Comparison of ENCODE assay signal across 29 cellular contexts in genomic region chr5:53980061-53980460, GRCh38.
"Had no signal": no experiment of that assay in that cellular context is flagged by ENCODE, and none has a peak within 500 bp of the region (broad histone marks: within the 10 kb centered on the region; RNA-seq: fewer than 3 reads in every experiment).

No MANE protein-coding gene starts in this region.

- H3K4me3 ChIP-seq: colonic mucosa, coronary artery, dorsolateral prefrontal cortex, esophagus muscularis mucosa, esophagus squamous epithelium, gastrocnemius medialis, gastroesophageal sphincter, heart left ventricle, heart right ventricle had no signal

- H3K4me3 Mint-ChIP-seq: dendritic cell treated with granulocyte-macrophage colony-stimulating factor and Interleukin-4, amounts not matched to agents 40 ng/mL and 50 ng/mL, for 4 days; effector memory CD8-positive, alpha-beta T cell; endodermal cell had no signal

- H3K27me3 ChIP-seq: colonic mucosa, dorsolateral prefrontal cortex, esophagus muscularis mucosa, foreskin keratinocyte, gastrocnemius medialis, gastroesophageal sphincter, heart left ventricle, heart right ventricle had no signal

- DNase-seq: colonic mucosa; cortex of kidney; dermis blood vessel endothelial cell; dorsolateral prefrontal cortex; effector CD4-positive, alpha-beta T cell; effector CD8-positive, alpha-beta T cell; effector memory CD4-positive, alpha-beta T cell; effector memory CD8-positive, alpha-beta T cell; endodermal cell; erythroblast; esophagus squamous epithelium; foreskin fibroblast; foreskin keratinocyte; foreskin melanocyte; gastrocnemius medialis; glutamatergic neuron; head of caudate nucleus; heart left ventricle; heart right ventricle had no signal

- ATAC-seq: effector memory CD8-positive, alpha-beta T cell; esophagus mucosa; foreskin keratinocyte; gastrocnemius medialis; gastroesophageal sphincter; heart left ventricle; heart right ventricle had no signal

- FAIRE-seq: colon, endometrium, endothelial cell of umbilical vein, frontal cortex had no signal

- H3K9me3 Mint-ChIP-seq: effector memory CD8-positive, alpha-beta T cell had no signal

- H3K27ac ChIP-seq: colonic mucosa, coronary artery, dorsolateral prefrontal cortex, epithelial cell of prostate, esophagus muscularis mucosa, esophagus squamous epithelium, foreskin keratinocyte, gastrocnemius medialis, gastroesophageal sphincter, heart left ventricle, heart right ventricle had no signal

- H3K27me3 Mint-ChIP-seq: dendritic cell treated with granulocyte-macrophage colony-stimulating factor and Interleukin-4, amounts not matched to agents 40 ng/mL and 50 ng/mL, for 4 days; effector memory CD8-positive, alpha-beta T cell had no signal

- H3K9me3 ChIP-seq: colonic mucosa, esophagus muscularis mucosa, gastrocnemius medialis had no signal

- H3K4me1 ChIP-seq: colonic mucosa, esophagus muscularis mucosa, gastrocnemius medialis, gastroesophageal sphincter, heart left ventricle had no signal

- H3K27ac Mint-ChIP-seq: dendritic cell treated with granulocyte-macrophage colony-stimulating factor and Interleukin-4, amounts not matched to agents 40 ng/mL and 50 ng/mL, for 4 days; effector memory CD8-positive, alpha-beta T cell; endodermal cell had no signal

- H3K36me3 ChIP-seq: colonic mucosa, esophagus muscularis mucosa, gastrocnemius medialis, gastroesophageal sphincter, heart right ventricle had no signal
